Comparison of ENCODE assay signal across 8 cellular contexts in the genomic region with DNA sequence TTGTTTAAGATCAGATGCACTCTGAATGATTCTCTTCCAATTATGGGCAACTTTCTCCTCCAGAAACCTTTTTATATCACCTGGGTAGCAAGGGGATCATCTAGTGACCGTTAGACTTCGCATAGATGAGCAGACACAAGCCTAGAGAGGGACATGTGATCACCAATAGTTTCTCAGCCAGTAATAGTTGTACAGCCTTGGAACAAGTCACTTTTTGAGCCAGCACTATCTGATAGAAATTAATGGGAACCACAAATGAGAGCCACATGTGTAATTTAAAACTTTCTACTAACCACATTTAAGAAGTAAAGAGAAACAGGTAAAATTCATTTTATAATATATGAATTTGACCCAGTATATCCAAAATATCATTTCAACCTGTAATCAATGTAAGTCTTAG.
DNase-seq lines count a peak whose midpoint lies in the region; ATAC-seq and TF ChIP-seq lines count a peak whose summit lies in the region.

No MANE protein-coding gene starts in this region.

- H3K4me3 Mint-ChIP-seq in T-helper 2 cell treated with Interferon-gamma antibody and Interleukin-4, amounts not matched to agents 5 μg/mL and 100 μg/mL, for 36 hours, result peak overlapping the region; percentile 95

- no peaks in the 10 kb centered on the region for H3K9me3 Mint-ChIP-seq in T-helper 2 cell treated with Interferon-gamma antibody and Interleukin-4, amounts not matched to agents 5 μg/mL and 100 μg/mL, for 36 hours

- ATAC-seq in HG02763 (IDR thresholded peaks at IDR 0.05; ENCODE audit: unreplicated experiment), result no peak

- no peak for TF ChIP-seq CTCF in WERI-Rb-1 (IDR thresholded peaks at IDR 0.05; ENCODE audit: low read depth, low read length)

- peaks cover 23% of the 10 kb centered on the region for H3K4me1 Mint-ChIP-seq in T-helper 2 cell treated with Interferon-gamma antibody and Interleukin-4, amounts not matched to agents 5 μg/mL and 100 μg/mL, for 36 hours (ENCODE audit: low read depth)

- no peak for DNase-seq in T-helper 2 cell treated with Interferon-gamma antibody and Interleukin-4, amounts not matched to agents 5 μg/mL and 100 μg/mL, for 36 hours (ENCODE audit: low spot score)
- no peak for DNase-seq in T-helper 2 cell
- DNase-seq in WERI-Rb-1, result no peak
- no peak for DNase-seq in NCI-H187 (lab: John Stamatoyannopoulos, UW)
- no peak for DNase-seq in activated CD4-positive, alpha-beta T cell treated with anti-CD3 and anti-CD28 coated beads, Interleukin-2, amount 50 U/mL, for 48 hours

- H3K9me3 ChIP-seq in WERI-Rb-1 (ENCODE audit: severe bottlenecking) (no peaks in the 10 kb centered on the region), iPS-18a (ENCODE audit: control insufficient read depth, low read depth, low read length) (no peaks in the 10 kb centered on the region), subcutaneous abdominal adipose tissue (ENCODE audit: control insufficient read depth in 5 of 5, low read length in 5 of 5) (no peaks in the 10 kb centered on the region)

- H3K4me1 ChIP-seq in iPS-18a (ENCODE audit: control insufficient read depth, low read depth, low read length) (peaks cover 4% of the 10 kb centered on the region), subcutaneous abdominal adipose tissue (ENCODE audit: control insufficient read depth in 5 of 5, insufficient read depth in 5 of 5, low read length in 5 of 5) (peaks cover 3 to 23% (median 22%) of the 10 kb centered on the region in 5 donors)

- H3K36me3 ChIP-seq in WERI-Rb-1, result no peaks in the 10 kb centered on the region; the same call in 1 of the 2 replicates
- H3K36me3 ChIP-seq in iPS-18a (ENCODE audit: control insufficient read depth, low read depth, low read length), result peaks cover 3% of the 10 kb centered on the region
- H3K36me3 ChIP-seq in subcutaneous abdominal adipose tissue (ENCODE audit: control insufficient read depth in 5 of 5, insufficient read depth in 5 of 5, low read length in 5 of 5), result no peaks in the 10 kb centered on the region

- peak overlapping the region; percentile 60 for H3K4me3 ChIP-seq in WERI-Rb-1 (ENCODE audit: low read depth, low read length)
- peak overlapping the region; percentile 92 for H3K4me3 ChIP-seq in iPS-18a (ENCODE audit: low read length)
- H3K4me3 ChIP-seq in subcutaneous abdominal adipose tissue (ENCODE audit: low read depth in 1 of 5, low read length in 5 of 5), result peak overlapping the region; percentile 65 to 98 (median 93)

- no peak overlapping the region for H3K27ac Mint-ChIP-seq in T-helper 2 cell treated with Interferon-gamma antibody and Interleukin-4, amounts not matched to agents 5 μg/mL and 100 μg/mL, for 36 hours

- no peaks in the 10 kb centered on the region for H3K27me3 ChIP-seq in WERI-Rb-1 (ENCODE audit: insufficient read depth, low read depth, severe bottlenecking)
- peaks cover 4% of the 10 kb centered on the region for H3K27me3 ChIP-seq in iPS-18a (ENCODE audit: control insufficient read depth, insufficient read depth, low read length)
- H3K27me3 ChIP-seq in subcutaneous abdominal adipose tissue (ENCODE audit: control insufficient read depth in 5 of 5, insufficient read depth in 4 of 5, low read length in 5 of 5), result peaks cover 0 to 5% (median 0%) of the 10 kb centered on the region in 5 donors

- H3K36me3 Mint-ChIP-seq in T-helper 2 cell treated with Interferon-gamma antibody and Interleukin-4, amounts not matched to agents 5 μg/mL and 100 μg/mL, for 36 hours (ENCODE audit: low read depth), result peaks cover 5% of the 10 kb centered on the region

- H3K9ac ChIP-seq in iPS-18a (ENCODE audit: low read length) (no peak overlapping the region), subcutaneous abdominal adipose tissue (ENCODE audit: low read length in 5 of 5) (peak overlapping the region in 3 of 5 donors; percentile 35 to 68 (median 52))

- H3K27me3 Mint-ChIP-seq in T-helper 2 cell treated with Interferon-gamma antibody and Interleukin-4, amounts not matched to agents 5 μg/mL and 100 μg/mL, for 36 hours (ENCODE audit: low read depth), result peaks cover 16% of the 10 kb centered on the region

- H3K27ac ChIP-seq in WERI-Rb-1 (no peak overlapping the region), iPS-18a (ENCODE audit: low read length) (no peak overlapping the region), subcutaneous abdominal adipose tissue (ENCODE audit: low read depth, low read length) (peak overlapping the region; percentile 30)
